8 cellular contexts compared by ENCODE assay signal in the genomic region with DNA sequence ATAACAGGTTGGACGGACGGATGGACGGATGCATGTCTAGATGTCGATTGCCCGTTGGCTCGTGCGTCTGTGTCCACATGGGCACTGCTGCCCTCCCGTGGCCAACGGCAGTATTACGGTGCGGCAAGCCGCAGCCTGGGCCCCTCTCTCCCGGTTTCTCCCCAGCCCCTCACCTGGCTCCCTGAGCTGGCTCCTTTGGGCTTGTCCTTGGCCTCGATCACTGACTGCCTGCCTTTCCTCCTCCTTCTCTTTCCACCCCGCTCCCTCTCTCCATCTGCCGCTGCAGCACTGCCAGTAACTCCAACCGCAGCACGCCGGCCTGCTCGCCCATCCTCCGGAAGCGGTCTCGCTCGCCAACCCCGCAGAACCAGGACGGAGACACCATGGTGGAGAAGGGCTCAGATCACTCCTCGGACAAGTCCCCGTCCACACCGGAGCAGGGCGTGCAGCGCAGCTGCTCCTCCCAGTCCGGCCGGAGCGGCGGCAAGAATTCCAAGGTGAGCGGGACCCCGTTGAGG.
DNase-seq lines count a peak whose midpoint lies in the region; ATAC-seq, FAIRE-seq and TF ChIP-seq lines count a peak whose summit lies in the region.

No MANE protein-coding gene starts in this region.

- 53 to 56% (median 56%) methylated on average over 37 of the region's 37 CpGs for WGBS in psoas muscle, 3 donors

- intact Hi-C loops in Right ventricle myocardium superior (cut with DNase I), result loop anchor here (2.0 kb wide), 1 partner anchor 66 kb away; no protein-coding TSS in a partner anchor
- intact Hi-C loops in psoas muscle (cut with DNase I), result loop anchor here (2.0 to 5.0 kb wide), 2 partner anchors 65 to 66 kb away; no protein-coding TSS in a partner anchor

- DNase-seq in GM19238 (ENCODE audit: insufficient read length, low spot score) (peak; percentile 69), HTR-8/SVneo (ENCODE audit: insufficient read length, low spot score) (peak; percentile 55), T follicular helper cell (ENCODE audit: low read depth) (peak; percentile 38), Right ventricle myocardium superior (peak; percentile 83), psoas muscle (peak; percentile 60 to 78)
- DNase-seq in activated naive CD8-positive, alpha-beta T cell treated with anti-CD3 and anti-CD28 coated beads, Interleukin-2, amount 50 U/mL, for 16 hours (ENCODE audit: low read depth, low spot score), result peak; percentile 39

- H3K4me1 ChIP-seq in psoas muscle, result no peaks in the 10 kb centered on the region

- H3K36me3 ChIP-seq in psoas muscle (ENCODE audit: insufficient read depth in 1 of 2, low read depth in 1 of 2), result no peaks in the 10 kb centered on the region

- H3K27me3 ChIP-seq in psoas muscle (ENCODE audit: insufficient read depth in 3 of 3, low read length in 2 of 3), result peaks cover 0 to 12% (median 0%) of the 10 kb centered on the region in 3 donors

- TF ChIP-seq CTCF in C4-2B (conservative IDR thresholded peaks at IDR 0.05) (peak; percentile 95), psoas muscle (IDR thresholded peaks at IDR 0.05) (peak; percentile 84)

- ATAC-seq in Right ventricle myocardium superior (ENCODE audit: poor library complexity) (peak; percentile 77), psoas muscle (peak; percentile 63 to 83 (median 74)), GM18870 (IDR thresholded peaks at IDR 0.05; ENCODE audit: unreplicated experiment) (no peak)

- H3K27ac ChIP-seq in C4-2B (no peak overlapping the region), psoas muscle (no peak overlapping the region)

- no peaks in the 10 kb centered on the region for H3K9me3 ChIP-seq in psoas muscle

- no peak overlapping the region for H3K4me3 ChIP-seq in psoas muscle

- FAIRE-seq in HTR-8/SVneo (lab: Jason Lieb, UNC), result peak; percentile 79
